19 cellular contexts compared by ENCODE assay signal in genomic region chr5:103489293-103489692, GRCh38.
DNase-seq lines count a peak whose midpoint lies in the region.
"Had no signal": no experiment of that assay in that cellular context is flagged by ENCODE, and none has a peak within 500 bp of the region (broad histone marks: within the 10 kb centered on the region; RNA-seq: fewer than 3 reads in every experiment).

No MANE protein-coding gene starts in this region.

- in situ Hi-C loops in HAP-1 (cut with MboI; ENCODE audit: low sequenced_read_pairs), result no loop called here

- H3K36me3 ChIP-seq in HAP-1 (replicated peaks) (no peaks in the 10 kb centered on the region), iPS-18a (ENCODE audit: control insufficient read depth, low read depth, low read length) (no peaks in the 10 kb centered on the region), neuronal stem cell (replicated peaks in 1 of 2; ENCODE audit: control insufficient read depth in 2 of 2, insufficient read depth in 2 of 2, low read length in 2 of 2) (no peaks in the 10 kb centered on the region)
- H3K36me3 ChIP-seq: BE2C had no signal

- no peak overlapping the region for H3K14ac ChIP-seq in neuronal stem cell (ENCODE audit: low read length)

- no peaks in the 10 kb centered on the region for H3K79me1 ChIP-seq in neuronal stem cell (ENCODE audit: low read depth, low read length)

- no peak overlapping the region for H3K23ac ChIP-seq in neuronal stem cell (ENCODE audit: low read depth, low read length, poor library complexity)

- H3K27me3 ChIP-seq in HAP-1 (ENCODE audit: low read depth) (no peaks in the 10 kb centered on the region), iPS-18a (ENCODE audit: control insufficient read depth, insufficient read depth, low read length) (no peaks in the 10 kb centered on the region), neuronal stem cell (ENCODE audit: control insufficient read depth in 3 of 3, insufficient read depth in 3 of 3, low read depth in 1 of 3, low read length in 3 of 3) (no peaks in the 10 kb centered on the region)
- H3K27me3 ChIP-seq: BE2C had no signal

- no peak overlapping the region for H4K91ac ChIP-seq in neuronal stem cell (ENCODE audit: low read depth, low read length, poor library complexity)

- no peak overlapping the region for H3K9ac ChIP-seq in iPS-18a (ENCODE audit: low read length)
- H3K9ac ChIP-seq in neuronal stem cell (ENCODE audit: low read depth, low read length, poor library complexity), result no peak overlapping the region

- H4K8ac ChIP-seq in neuronal stem cell (ENCODE audit: low read depth, low read length), result no peak overlapping the region

- H2AFZ ChIP-seq in neuronal stem cell (ENCODE audit: low read length), result peak overlapping the region; percentile 76

- H3K18ac ChIP-seq in neuronal stem cell (ENCODE audit: low read length), result no peak overlapping the region

- no peak overlapping the region for H2BK120ac ChIP-seq in neuronal stem cell (ENCODE audit: low read depth, low read length)

- H2BK15ac ChIP-seq in neuronal stem cell (ENCODE audit: low read length), result no peak overlapping the region

- H3K27ac ChIP-seq in iPS-18a (ENCODE audit: low read length), result peak overlapping the region; percentile 47
- no peak overlapping the region for H3K27ac ChIP-seq in neuronal stem cell (replicated peaks; ENCODE audit: low read length)
- H3K27ac ChIP-seq: HL-60 had no signal

- no peak overlapping the region for H3K4ac ChIP-seq in neuronal stem cell (ENCODE audit: low read length)

- H3K4me1 ChIP-seq in HAP-1 (peaks cover 13% of the 10 kb centered on the region), iPS-18a (ENCODE audit: control insufficient read depth, low read depth, low read length) (peaks cover 12% of the 10 kb centered on the region), neuronal stem cell (ENCODE audit: control insufficient read depth in 2 of 2, insufficient read depth in 1 of 2, low read depth in 1 of 2, low read length in 2 of 2) (peaks cover 0 to 12% of the 10 kb centered on the region in 2 donors)

- WGBS in neuronal stem cell (ENCODE audit: extremely low coverage in 2 of 2, insufficient read length in 2 of 2, insufficient replicate concordance in 1 of 2), 2 donors, result no CpG with 5 or more reads among the region's 2 CpGs

- H3K4me3 ChIP-seq in HAP-1, result no peak overlapping the region
- peak overlapping the region; percentile 21 for H3K4me3 ChIP-seq in iPS-18a (ENCODE audit: low read length)
- no peak overlapping the region for H3K4me3 ChIP-seq in neuronal stem cell (ENCODE audit: low read length in 2 of 2)

- no peak overlapping the region for H2AK5ac ChIP-seq in neuronal stem cell (ENCODE audit: low read depth, low read length)

- no peak overlapping the region for H3K4me2 ChIP-seq in neuronal stem cell (ENCODE audit: insufficient read depth, low read length, poor library complexity, severe bottlenecking)

- H2BK5ac ChIP-seq in neuronal stem cell (ENCODE audit: low read length), result no peak overlapping the region

- no peak overlapping the region for H2BK12ac ChIP-seq in neuronal stem cell (ENCODE audit: low read length)

- H3K9me3 ChIP-seq in HAP-1, result no peaks in the 10 kb centered on the region
- H3K9me3 ChIP-seq in iPS-18a (ENCODE audit: control insufficient read depth, low read depth, low read length), result no peaks in the 10 kb centered on the region
- H3K9me3 ChIP-seq in neuronal stem cell (replicated peaks in 1 of 2; ENCODE audit: control insufficient read depth in 2 of 2, insufficient read depth in 1 of 2, low read depth in 1 of 2, low read length in 2 of 2), result peaks cover 0 to under 1% of the 10 kb centered on the region in 2 donors
- H3K9me3 ChIP-seq: BE2C had no signal

- DNase-seq in HAP-1 (ENCODE audit: low spot score in 2 of 2) (peak; percentile 33 to 53), NCI-H226 (peak; percentile 6), neuronal stem cell (ENCODE audit: low spot score) (no peak), NCI-H1930 (lab: John Stamatoyannopoulos, UW) (no peak), NCI-H1105 (lab: John Stamatoyannopoulos, UW) (no peak), NCI-H187 (lab: John Stamatoyannopoulos, UW) (no peak)
- DNase-seq: ACHN; BE2C; C1 segment of cervical spinal cord; CD4-positive, CD25-positive, alpha-beta regulatory T cell; CD8-positive, alpha-beta memory T cell; COR-L47; DMS 273 treated with DMSO at 0.1 percent for 48 hours; DMS53; DND-41; EL; KBM-7 had no signal

Comparison
In these comparisons a context has a peak if more than half of its experiments do, and no peak if none do; other contexts are left out.
1. DNase-seq: peak in HAP-1 (2 of 2) and NCI-H226 (single experiment); none in neuronal stem cell (single experiment), NCI-H1930 (0 of 2), NCI-H1105 (single experiment) and NCI-H187 (0 of 2).